19 cellular contexts compared by ENCODE assay signal in the genomic region with DNA sequence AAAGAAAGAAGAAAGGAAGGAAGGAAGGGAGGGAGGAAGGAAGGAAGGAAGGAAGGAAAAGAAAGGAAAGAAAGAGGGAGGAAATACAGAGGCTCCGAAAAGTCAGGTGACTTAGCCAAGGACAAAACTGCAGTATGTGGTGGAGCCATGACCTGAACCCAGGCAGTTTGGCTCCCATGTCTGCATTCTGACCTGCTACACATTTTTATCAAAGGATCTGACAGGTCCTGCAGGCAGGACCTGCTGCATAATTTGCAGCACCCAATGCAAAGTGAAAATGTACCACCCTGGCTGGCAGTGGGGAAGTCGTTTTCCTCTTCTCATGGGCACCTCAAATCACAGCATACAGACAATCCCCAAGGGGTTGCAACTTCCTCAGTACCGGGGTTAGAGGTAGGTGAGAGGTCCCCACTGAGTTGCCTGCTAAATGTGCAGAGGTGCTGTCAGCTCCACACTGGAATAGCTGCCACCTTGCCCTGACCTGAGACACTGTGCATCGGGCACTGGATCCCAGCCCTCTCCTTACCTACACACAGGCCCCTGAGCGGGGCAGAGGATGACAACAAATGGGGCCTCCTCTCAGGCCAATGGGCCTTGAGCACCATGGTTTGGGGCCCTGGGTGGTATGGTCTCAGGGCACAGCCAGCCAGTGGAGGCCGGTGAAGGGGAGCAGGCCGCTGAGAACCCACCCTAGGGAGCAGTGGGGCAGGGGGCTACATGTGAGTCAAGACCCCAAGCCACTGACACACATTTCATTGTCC.
DNase-seq lines count a peak whose midpoint lies in the region; ATAC-seq and TF ChIP-seq lines count a peak whose summit lies in the region.
"Had no signal": no experiment of that assay in that cellular context is flagged by ENCODE, and none has a peak within 500 bp of the region (broad histone marks: within the 10 kb centered on the region; RNA-seq: fewer than 3 reads in every experiment).

No MANE protein-coding gene starts in this region.

- peak; percentile 43 for DNase-seq in GM13976 (ENCODE audit: low spot score)
- DNase-seq in germinal center (ENCODE audit: low spot score): peak; percentile 76
- no peak for DNase-seq in upper lobe of right lung
- no peak for DNase-seq in NOMO-1 treated with dmso at 0.1 percent for 144 hours (lab: John Stamatoyannopoulos, UW; ENCODE audit: unreplicated experiment)
- DNase-seq in NCI-H524 (lab: John Stamatoyannopoulos, UW): no peak
- DNase-seq: BE2C; CD8-positive, alpha-beta memory T cell; DMS 273 treated with DMSO at 0.1 percent for 48 hours; KBM-7; NCI-H1105; NCI-H187; NCI-H510A treated with DMSO at 0.1 percent for 48 hours; NK-92 treated with Interleukin-12 subunit alpha and Interleukin-12 subunit beta, amount 100 ng/mL, for 24 hours; PC-9; T-cell had no signal

- H3K4me3 ChIP-seq in KMS-11 (IDR thresholded peaks at IDR 0.05; ENCODE audit: insufficient read depth, low read depth, low read length) (no peak overlapping the region), upper lobe of right lung (no peak overlapping the region)
- H3K4me3 ChIP-seq: HAP-1, PC-9 had no signal

- peak; percentile 10 for ATAC-seq in upper lobe of right lung
- no peak for ATAC-seq in HG02938 (IDR thresholded peaks at IDR 0.05; ENCODE audit: unreplicated experiment)
- ATAC-seq: T-cell had no signal

- H3K36me3 ChIP-seq in KMS-11 (ENCODE audit: insufficient read depth): no peaks in the 10 kb centered on the region
- H3K36me3 ChIP-seq in upper lobe of right lung: no peaks in the 10 kb centered on the region
- H3K36me3 ChIP-seq: BE2C, HAP-1 had no signal

- peak overlapping the region; percentile 36; the same call in 1 of the 2 replicates for H3K27ac ChIP-seq in KMS-11
- no peak overlapping the region for H3K27ac ChIP-seq in upper lobe of right lung
- H3K27ac ChIP-seq: HL-60, PC-9 had no signal

- H3K4me1 ChIP-seq in KMS-11 (ENCODE audit: low read depth, poor library complexity, severe bottlenecking) (peaks cover 33% of the 10 kb centered on the region), upper lobe of right lung (no peaks in the 10 kb centered on the region)
- H3K4me1 ChIP-seq: BE2C, HAP-1 had no signal

- no peaks in the 10 kb centered on the region for H3K79me2 ChIP-seq in KMS-11 (ENCODE audit: insufficient read depth, low read depth)

- peak overlapping the region; percentile 33; the same call in 1 of the 2 replicates for H3K4me2 ChIP-seq in KMS-11
- H3K4me2 ChIP-seq: PC-9 had no signal

- no peaks in the 10 kb centered on the region for H4K20me1 ChIP-seq in KMS-11 (ENCODE audit: insufficient read depth)

- in situ Hi-C loops in GM13976 (cut with MboI; ENCODE audit: low sequenced_read_pairs, unreplicated experiment): loop anchor here (25.0 kb wide), 1 partner anchor 414 kb away; no protein-coding TSS in a partner anchor

- H3K27me3 ChIP-seq in KMS-11 (ENCODE audit: insufficient read depth, low read depth) (no peaks in the 10 kb centered on the region), upper lobe of right lung (no peaks in the 10 kb centered on the region)
- H3K27me3 ChIP-seq: BE2C had no signal

- intact Hi-C loops in upper lobe of right lung (cut with DNase I): no loop called here

- H3K9me3 ChIP-seq in upper lobe of right lung: no peaks in the 10 kb centered on the region
- H3K9me3 ChIP-seq: BE2C, HAP-1 had no signal

- TF ChIP-seq CTCF in GM13976 (IDR thresholded peaks at IDR 0.05; ENCODE audit: borderline replicate concordance, control extremely low read depth, extremely low read depth, insufficient read depth, missing control alignments) (peak; percentile 19), KMS-11 (conservative IDR thresholded peaks at IDR 0.05; ENCODE audit: low read depth, low read length) (no peak), upper lobe of right lung (IDR thresholded peaks at IDR 0.05) (no peak)

- no peak overlapping the region for H3K9ac ChIP-seq in KMS-11

- no peak overlapping the region for H2AFZ ChIP-seq in KMS-11 (ENCODE audit: low read depth)
- H2AFZ ChIP-seq: PC-9 had no signal

Comparison
In these comparisons a context has a peak if more than half of its experiments do, and no peak if none do; other contexts are left out.
1. DNase-seq: peak in GM13976 (single experiment) and germinal center (single experiment); none in upper lobe of right lung (single experiment), NOMO-1 treated with dmso at 0.1 percent for 144 hours (single experiment) and NCI-H524 (0 of 2).